Comparison of ENCODE assay signal across 19 cellular contexts in genomic region chr7:35987016-35987415, GRCh38.
"Had no signal": no experiment of that assay in that cellular context is flagged by ENCODE, and none has a peak within 500 bp of the region (broad histone marks: within the 10 kb centered on the region; RNA-seq: fewer than 3 reads in every experiment).

No MANE protein-coding gene starts in this region.

- H3K36me3 Mint-ChIP-seq: naive thymus-derived CD8-positive, alpha-beta T cell; neural progenitor cell; stimulated activated memory B cell treated with anti-CD40 and anti-IgM and Interleukin-4, amounts not matched to agents 10 μg/mL and 1 μg/mL and 100 μg/mL, for 72 hours had no signal

- H3K27ac Mint-ChIP-seq: stimulated activated memory B cell treated with anti-CD40 and anti-IgM and Interleukin-4, amounts not matched to agents 10 μg/mL and 1 μg/mL and 100 μg/mL, for 72 hours had no signal

- DNase-seq: cortex of kidney; effector memory CD4-positive, alpha-beta T cell; heart left ventricle; hippocampal formation; kidney glomerular epithelial cell; naive thymus-derived CD8-positive, alpha-beta T cell; psoas muscle; retina; right lobe of liver; spleen; stimulated activated CD4-positive, alpha-beta T cell treated with anti-CD3 and anti-CD28 coated beads, Interleukin-15, amount 100 ng/mL, for 24 hours; stimulated activated CD4-positive, alpha-beta T cell treated with anti-CD3 and anti-CD28 coated beads, Interleukin-1b, Interleukin-23, amount 100 ng/mL, for 48 hours; stimulated activated CD4-positive, alpha-beta T cell treated with anti-CD3 and anti-CD28 coated beads, Interleukin-4, amount 100 ng/mL, for 24 hours; stomach; uterus had no signal

- H3K27me3 ChIP-seq: heart left ventricle, neural progenitor cell, right lobe of liver, spleen, stomach, upper lobe of left lung, uterus had no signal

- H3K4me1 ChIP-seq: neural progenitor cell, upper lobe of left lung, uterus had no signal

- H3K9me3 ChIP-seq: heart left ventricle, psoas muscle, right lobe of liver, spleen, stomach, upper lobe of left lung, uterus had no signal

- H3K9ac ChIP-seq: neural progenitor cell had no signal

- H3K4me3 ChIP-seq: heart left ventricle, neural progenitor cell, psoas muscle, right lobe of liver, spleen, stomach, upper lobe of left lung, uterus had no signal

- H3K4me3 Mint-ChIP-seq: naive thymus-derived CD8-positive, alpha-beta T cell; neural progenitor cell; stimulated activated memory B cell treated with anti-CD40 and anti-IgM and Interleukin-4, amounts not matched to agents 10 μg/mL and 1 μg/mL and 100 μg/mL, for 72 hours had no signal

- ATAC-seq: esophagus mucosa; heart left ventricle; naive thymus-derived CD8-positive, alpha-beta T cell; psoas muscle; right lobe of liver; stimulated activated memory B cell treated with anti-CD40 and anti-IgM and Interleukin-4, amounts not matched to agents 10 μg/mL and 1 μg/mL and 100 μg/mL, for 72 hours had no signal

- H3K9me3 Mint-ChIP-seq: naive thymus-derived CD8-positive, alpha-beta T cell; neural progenitor cell; stimulated activated memory B cell treated with anti-CD40 and anti-IgM and Interleukin-4, amounts not matched to agents 10 μg/mL and 1 μg/mL and 100 μg/mL, for 72 hours had no signal

- H3K4me1 Mint-ChIP-seq: naive thymus-derived CD8-positive, alpha-beta T cell had no signal

- H3K36me3 ChIP-seq: heart left ventricle, neural progenitor cell, right lobe of liver, spleen, stomach, upper lobe of left lung, uterus had no signal

- H3K27ac ChIP-seq: heart left ventricle, neural progenitor cell, psoas muscle, right lobe of liver, spleen, upper lobe of left lung, uterus had no signal
